In genomic region chr10:7406712-7407333, GRCh38 we compare ENCODE assay signal across 10 cellular contexts. TPM values are rescaled to one million over a fixed set of nuclear protein-coding genes. Genes with fewer than 3 reads are reported as not detected.
DNase-seq lines count a peak whose midpoint lies in the region; ATAC-seq lines count a peak whose summit lies in the region.
"Had no signal": no experiment of that assay in that cellular context is flagged by ENCODE, and none has a peak within 500 bp of the region (broad histone marks: within the 10 kb centered on the region; RNA-seq: fewer than 3 reads in every experiment).

No MANE protein-coding gene starts in this region.

- H3K36me3 Mint-ChIP-seq in IgD-negative memory B cell = peaks cover 2% of the 10 kb centered on the region

- DNase-seq in left kidney (ENCODE audit: low read depth, low spot score) = peak; percentile 43
- no peak for DNase-seq in stimulated activated naive CD8-positive, alpha-beta T cell treated with anti-CD3 and anti-CD28 coated beads, Interleukin-15, amount 100 ng/mL, for 72 hours
- DNase-seq in activated CD4-positive, CD25-positive, alpha-beta regulatory T cell treated with anti-CD3 and anti-CD28 coated beads, Interleukin-2, amount 50 U/mL, for 72 hours = no peak
- no peak for DNase-seq in effector CD4-positive, alpha-beta T cell
- DNase-seq: activated CD4-positive, alpha-beta T cell treated with anti-CD3 and anti-CD28 coated beads, Interleukin-2, amount 50 U/mL, for 1 hour had no signal

- H3K4me1 Mint-ChIP-seq in IgD-negative memory B cell = peaks cover 7 to 27% (median 12%) of the 10 kb centered on the region in 3 donors
- H3K4me1 Mint-ChIP-seq in stimulated activated naive CD8-positive, alpha-beta T cell treated with anti-CD3 and anti-CD28 coated beads, Interleukin-15, amount 100 ng/mL, for 72 hours = peaks cover 72% of the 10 kb centered on the region

- H3K27me3 Mint-ChIP-seq in IgD-negative memory B cell = peaks cover 2% of the 10 kb centered on the region
- peaks cover 1% of the 10 kb centered on the region for H3K27me3 Mint-ChIP-seq in stimulated activated naive CD8-positive, alpha-beta T cell treated with anti-CD3 and anti-CD28 coated beads, Interleukin-15, amount 100 ng/mL, for 72 hours

- H3K9me3 Mint-ChIP-seq in IgD-negative memory B cell = no peaks in the 10 kb centered on the region
- H3K9me3 Mint-ChIP-seq in stimulated activated naive CD8-positive, alpha-beta T cell treated with anti-CD3 and anti-CD28 coated beads, Interleukin-15, amount 100 ng/mL, for 72 hours = no peaks in the 10 kb centered on the region

- peak overlapping the region in 1 of 3 donors; percentile 53 for H3K27ac Mint-ChIP-seq in IgD-negative memory B cell
- peak overlapping the region; percentile 63 to 74 for H3K27ac Mint-ChIP-seq in stimulated activated naive CD8-positive, alpha-beta T cell treated with anti-CD3 and anti-CD28 coated beads, Interleukin-15, amount 100 ng/mL, for 72 hours

- ATAC-seq in stimulated activated naive CD8-positive, alpha-beta T cell treated with anti-CD3 and anti-CD28 coated beads, Interleukin-15, amount 100 ng/mL, for 72 hours = no peak
- ATAC-seq in GM21367 (IDR thresholded peaks at IDR 0.05; ENCODE audit: unreplicated experiment) = no peak
- ATAC-seq in HG03342 (IDR thresholded peaks at IDR 0.05; ENCODE audit: unreplicated experiment) = no peak
- ATAC-seq: esophagus mucosa had no signal

- H3K27ac ChIP-seq in angular gyrus (ENCODE audit: low read depth, low read length) = peak overlapping the region; percentile 45

- peak overlapping the region; percentile 26 to 97 (median 67) for H3K4me3 Mint-ChIP-seq in IgD-negative memory B cell
- H3K4me3 Mint-ChIP-seq in stimulated activated naive CD8-positive, alpha-beta T cell treated with anti-CD3 and anti-CD28 coated beads, Interleukin-15, amount 100 ng/mL, for 72 hours = peak overlapping the region; percentile 92 to 99

RNA-seq across cellular contexts. Expression of gene SFMBT2, which starts 4.0 kb away (rescaled TPM):
- polyA plus RNA-seq in IgD-negative memory B cell = 1.6 TPM
